ENCODE assay signal across 20 cellular contexts in genomic region chr2:119684553-119684952, GRCh38.
"Had no signal": no experiment of that assay in that cellular context is flagged by ENCODE, and none has a peak within 500 bp of the region (broad histone marks: within the 10 kb centered on the region; RNA-seq: fewer than 3 reads in every experiment).

No MANE protein-coding gene starts in this region.

- H3K9me3 ChIP-seq: colonic mucosa, SK-N-SH, spleen, thyroid gland, uterus had no signal

- H3K9ac ChIP-seq: neural progenitor cell, SK-N-SH had no signal

- H3K4me1 ChIP-seq: colonic mucosa had no signal

- H3K27ac ChIP-seq: colonic mucosa, neural progenitor cell, spleen, thyroid gland, WERI-Rb-1 had no signal

- ATAC-seq: activated CD4-positive, alpha-beta T cell treated with anti-CD3 and anti-CD28 coated beads for 36 hours; activated CD8-positive, alpha-beta T cell treated with anti-CD3 and anti-CD28 coated beads, Interleukin-2, amount 10 ng/mL, durations not matched to agents 7 days and 5 days; sciatic nerve; stimulated activated naive CD8-positive, alpha-beta T cell treated with anti-CD3 and anti-CD28 coated beads, Interleukin-15, amount 100 ng/mL, for 72 hours; T-cell had no signal

- H3K4me3 Mint-ChIP-seq: activated CD4-positive, alpha-beta T cell treated with anti-CD3 and anti-CD28 coated beads for 36 hours; activated CD8-positive, alpha-beta T cell treated with anti-CD3 and anti-CD28 coated beads, Interleukin-2, amount 10 ng/mL, durations not matched to agents 7 days and 5 days; activated naive CD8-positive, alpha-beta T cell treated with anti-CD3 and anti-CD28 coated beads, Interleukin-2, amount 10 ng/mL, durations not matched to agents 7 days and 5 days; immature natural killer cell; neural progenitor cell; stimulated activated naive CD8-positive, alpha-beta T cell treated with anti-CD3 and anti-CD28 coated beads, Interleukin-15, amount 100 ng/mL, for 72 hours; T-cell had no signal

- H3K36me3 ChIP-seq: neural progenitor cell, thyroid gland, uterus had no signal

- DNase-seq: activated CD4-positive, alpha-beta T cell treated with anti-CD3 and anti-CD28 coated beads for 36 hours; activated CD8-positive, alpha-beta memory T cell treated with anti-CD3 and anti-CD28 coated beads, Interleukin-2, amount 50 U/mL, for 4 hours; activated CD8-positive, alpha-beta T cell treated with anti-CD3 and anti-CD28 coated beads, Interleukin-2, amount 10 ng/mL, durations not matched to agents 7 days and 5 days; activated gamma-delta T cell treated with Interleukin-2 at 50 U/mL for 16 hours; activated naive CD8-positive, alpha-beta T cell treated with anti-CD3 and anti-CD28 coated beads, Interleukin-2, amount 10 ng/mL, durations not matched to agents 7 days and 5 days; activated T-cell treated with anti-CD3 and anti-CD28 coated beads, Interleukin-2, amount 50 U/mL, for 48 hours; colonic mucosa; effector CD4-positive, alpha-beta T cell; foreskin fibroblast; glutamatergic neuron; immature natural killer cell; stimulated activated naive CD8-positive, alpha-beta T cell treated with anti-CD3 and anti-CD28 coated beads, Interleukin-15, amount 100 ng/mL, for 72 hours; T-cell; thyroid gland; uterus; WERI-Rb-1 had no signal

- H3K27ac Mint-ChIP-seq: activated CD8-positive, alpha-beta T cell treated with anti-CD3 and anti-CD28 coated beads, Interleukin-2, amount 10 ng/mL, durations not matched to agents 7 days and 5 days; activated naive CD8-positive, alpha-beta T cell treated with anti-CD3 and anti-CD28 coated beads, Interleukin-2, amount 10 ng/mL, durations not matched to agents 7 days and 5 days; immature natural killer cell; T-cell had no signal

- H3K9me3 Mint-ChIP-seq: activated naive CD8-positive, alpha-beta T cell treated with anti-CD3 and anti-CD28 coated beads, Interleukin-2, amount 10 ng/mL, durations not matched to agents 7 days and 5 days; immature natural killer cell; neural progenitor cell; stimulated activated naive CD8-positive, alpha-beta T cell treated with anti-CD3 and anti-CD28 coated beads, Interleukin-15, amount 100 ng/mL, for 72 hours; T-cell had no signal

- H3K4me3 ChIP-seq: colonic mucosa, neural progenitor cell, spleen, thyroid gland, uterus had no signal

- H3K27me3 Mint-ChIP-seq: activated CD4-positive, alpha-beta T cell treated with anti-CD3 and anti-CD28 coated beads for 36 hours; activated naive CD8-positive, alpha-beta T cell treated with anti-CD3 and anti-CD28 coated beads, Interleukin-2, amount 10 ng/mL, durations not matched to agents 7 days and 5 days; stimulated activated naive CD8-positive, alpha-beta T cell treated with anti-CD3 and anti-CD28 coated beads, Interleukin-15, amount 100 ng/mL, for 72 hours; T-cell had no signal

- H3K27me3 ChIP-seq: colonic mucosa, neural progenitor cell, spleen, thyroid gland, uterus had no signal
